ENCODE assay signal across 9 cellular contexts in the genomic region with DNA sequence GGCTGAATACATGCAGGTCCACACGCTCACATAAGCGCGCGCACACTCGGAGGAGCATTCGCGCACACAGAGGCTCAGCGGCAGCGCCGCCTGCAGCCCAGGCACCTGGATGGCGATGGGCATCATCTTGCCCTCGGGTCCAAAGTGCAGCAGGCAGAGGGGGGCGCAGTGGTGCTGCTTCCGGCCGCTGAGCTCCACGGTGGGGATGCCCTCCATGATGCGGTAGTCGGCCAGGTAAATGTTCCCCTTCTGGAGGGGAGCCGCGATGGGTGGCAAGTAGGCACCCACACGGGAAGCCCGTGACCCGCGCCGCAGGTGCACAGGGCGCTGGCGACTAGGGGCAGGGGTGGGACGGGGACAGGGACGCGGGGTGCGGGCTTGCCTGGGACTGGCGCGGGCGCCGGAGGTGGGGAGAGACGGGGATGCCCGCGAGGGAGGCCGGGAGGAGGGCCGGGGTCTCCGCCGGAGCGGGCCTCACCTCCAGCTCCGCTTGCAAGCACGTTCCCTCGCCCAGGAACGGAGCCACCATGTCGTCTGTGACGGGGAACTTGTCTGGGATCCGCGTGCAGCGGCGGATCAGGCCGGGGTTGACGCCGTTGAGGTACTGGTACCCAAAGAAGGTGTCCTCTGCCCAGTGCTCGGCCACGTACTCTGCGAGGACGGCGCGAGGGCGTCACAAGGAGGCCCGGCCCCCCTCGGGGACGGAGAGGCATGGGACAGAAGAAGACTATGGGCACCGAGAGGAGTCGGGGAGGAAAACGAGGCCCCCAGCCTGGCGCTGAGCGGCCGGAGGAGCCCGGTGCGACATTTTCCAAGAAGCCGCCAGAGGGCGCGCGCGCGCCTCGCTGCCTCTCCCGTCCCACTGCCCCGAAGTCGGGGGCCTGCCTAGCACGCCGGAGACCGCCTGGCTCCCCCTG. TPM values are rescaled to one million over a fixed set of nuclear protein-coding genes. Genes with fewer than 3 reads are reported as not detected.
A peak's percentile ranks its signal among the peaks of the same experiment; 100 is the strongest.
DNase-seq lines count a peak whose midpoint lies in the region; ATAC-seq and TF ChIP-seq lines count a peak whose summit lies in the region.
"Had no signal": no experiment of that assay in that cellular context is flagged by ENCODE, and none has a peak within 500 bp of the region (broad histone marks: within the 10 kb centered on the region; RNA-seq: fewer than 3 reads in every experiment).

No MANE protein-coding gene starts in this region.

- peaks cover 4% of the 10 kb centered on the region for H3K36me3 Mint-ChIP-seq in CD4-positive, alpha-beta T cell (ENCODE audit: low read depth)
- H3K36me3 Mint-ChIP-seq in immature natural killer cell: no peaks in the 10 kb centered on the region

- H3K4me1 ChIP-seq in breast epithelium: no peaks in the 10 kb centered on the region
- H3K4me1 ChIP-seq in spleen: peaks cover 0 to 30% (median 24%) of the 10 kb centered on the region in 6 donors

- H3K27ac Mint-ChIP-seq in CD4-positive, alpha-beta T cell: peak overlapping the region; percentile 76
- peak overlapping the region; percentile 29 to 88 (median 54) for H3K27ac Mint-ChIP-seq in immature natural killer cell

- H3K9me3 Mint-ChIP-seq in CD4-positive, alpha-beta T cell: no peaks in the 10 kb centered on the region
- no peaks in the 10 kb centered on the region for H3K9me3 Mint-ChIP-seq in immature natural killer cell

- POLR2A ChIA-PET in CD4-positive, alpha-beta T cell (lab: Charles Lee): interaction anchor here (0.5 to 1.6 kb wide), 13 partner anchors 14 to 244 kb away, joined by 3 to 17 read pairs (median 4); a partner anchor contains a TSS

- no peaks in the 10 kb centered on the region for H3K9me3 ChIP-seq in CD4-positive, alpha-beta T cell (ENCODE audit: control insufficient read depth, low read length)
- H3K9me3 ChIP-seq in breast epithelium (no peaks in the 10 kb centered on the region), spleen (no peaks in the 10 kb centered on the region)

- H3K4me3 ChIP-seq in breast epithelium (peak overlapping the region; percentile 27 to 65 (median 53)), spleen (peak overlapping the region; percentile 40 to 88 (median 52))

- ATAC-seq in CD4-positive, alpha-beta T cell (ENCODE audit: poor library complexity): peak; percentile 80
- ATAC-seq in GM21825 (IDR thresholded peaks at IDR 0.05; ENCODE audit: unreplicated experiment): peak; percentile 65
- ATAC-seq in HG03095 (IDR thresholded peaks at IDR 0.05; ENCODE audit: unreplicated experiment): no peak

- peaks cover 17% of the 10 kb centered on the region for H3K4me1 Mint-ChIP-seq in CD4-positive, alpha-beta T cell (ENCODE audit: low read depth)
- peaks cover 5 to 11% of the 10 kb centered on the region in 2 donors for H3K4me1 Mint-ChIP-seq in immature natural killer cell

- intact Hi-C loops in CD4-positive, alpha-beta T cell (cut with DNase I, micrococcal nuclease): loop anchor here in 1 of 2 experiments (1.0 to 2.0 kb wide), 3 partner anchors 31 to 221 kb away; a partner anchor contains a TSS
- intact Hi-C loops in breast epithelium (cut with DNase I; ENCODE audit: low total_unique reads) (no loop called here), spleen (cut with DNase I; ENCODE audit: low total_unique reads) (loop anchor here (10.0 kb wide), 1 partner anchor 225 kb away; no protein-coding TSS in a partner anchor)

- H3K4me3 Mint-ChIP-seq in CD4-positive, alpha-beta T cell: peak overlapping the region; percentile 92
- peak overlapping the region; percentile 86 to 94 (median 90) for H3K4me3 Mint-ChIP-seq in immature natural killer cell

- H3K27ac ChIP-seq in CD4-positive, alpha-beta T cell (ENCODE audit: low read depth, low read length): peak overlapping the region; percentile 70
- H3K27ac ChIP-seq in VCaP (peak overlapping the region; percentile 37; the same call in 1 of the 2 replicates), breast epithelium (peak overlapping the region in 1 of 2 donors; percentile 33), spleen (peak overlapping the region; percentile 38 to 89 (median 72))

- CTCF ChIA-PET in CD4-positive, alpha-beta T cell (lab: Charles Lee): interaction anchor here (0.6 to 2.0 kb wide), 18 partner anchors 9 to 675 kb away, joined by 3 to 24 read pairs (median 4); a partner anchor contains a TSS

- TF ChIP-seq POLR2A in breast epithelium (IDR thresholded peaks at IDR 0.05): no peak
- TF ChIP-seq POLR2A in spleen (IDR thresholded peaks at IDR 0.05): no peak

- H3K36me3 ChIP-seq in breast epithelium (no peaks in the 10 kb centered on the region), spleen (no peaks in the 10 kb centered on the region)

- H3K27me3 Mint-ChIP-seq in CD4-positive, alpha-beta T cell: peaks cover 7% of the 10 kb centered on the region
- H3K27me3 Mint-ChIP-seq in immature natural killer cell (ENCODE audit: low read depth in 3 of 3): peaks cover 0 to 4% (median 4%) of the 10 kb centered on the region in 3 donors

- TF ChIP-seq CTCF in CD4-positive, alpha-beta T cell (IDR thresholded peaks at IDR 0.05): peak; percentile 82
- TF ChIP-seq CTCF in VCaP (conservative IDR thresholded peaks at IDR 0.05) (peak; percentile 88), breast epithelium (IDR thresholded peaks at IDR 0.05) (peak; percentile 72 to 82 (median 74)), spleen (IDR thresholded peaks at IDR 0.05 in 8 of 11, conservative IDR thresholded peaks at IDR 0.05 in 3 of 11) (peak; percentile 46 to 94 (median 86))

- peak; percentile 66 to 83 (median 70) for DNase-seq in CD4-positive, alpha-beta T cell
- DNase-seq in NCI-H146 (lab: John Stamatoyannopoulos, UW) (peak; percentile 63), breast epithelium (ENCODE audit: low spot score in 2 of 2) (peak in 1 of 2 donors; percentile 65), immature natural killer cell (peak; percentile 71 to 78 (median 77)), spleen (peak; percentile 95)

- WGBS in spleen, 5 donors: 1 to 4% (median 1%) methylated on average over 38 to 87 of the region's 87 CpGs

- peaks cover 4% of the 10 kb centered on the region for H3K27me3 ChIP-seq in CD4-positive, alpha-beta T cell (ENCODE audit: control insufficient read depth, insufficient read depth, low read length)
- H3K27me3 ChIP-seq in breast epithelium (peaks cover 0 to 42% of the 10 kb centered on the region in 2 donors), spleen (replicated peaks in 1 of 7) (peaks cover 0 to 92% (median 27%) of the 10 kb centered on the region in 7 donors)

RNA-seq across cellular contexts. Expression of a gene that starts 8.0 kb away (rescaled TPM):
- total RNA-seq in CD4-positive, alpha-beta T cell: under 1 TPM in 1 of 2 experiments, not detected in 1; 0.41 TPM
- total RNA-seq in breast epithelium: not detected
- polyA plus RNA-seq in immature natural killer cell: under 1 TPM in 1 of 3 donors, not detected in 2; 0.17 TPM
- 1 to 10 TPM in 2 of 7 donors, under 1 TPM in 1, not detected in 4; 0.47 to 1.3 (median 1.0) TPM for total RNA-seq in spleen
- polyA plus RNA-seq in spleen: under 1 TPM; 0.80 to 0.89 (median 0.83) TPM
- total RNA-seq: T-helper 1 cell treated with Interleukin-12 subunit alpha and Interleukin-12 subunit beta and Interleukin-4 antibody, amounts not matched to agents 30 ng/mL and 1 ng/mL, for 36 hours had no signal

RNA-seq across cellular contexts. Expression of a gene that starts 38.8 kb away (rescaled TPM):
- under 1 TPM; 0.81 to 0.91 TPM for total RNA-seq in CD4-positive, alpha-beta T cell
- total RNA-seq in breast epithelium (under 1 TPM in 1 of 3 donors, not detected in 2; 0.73 TPM), spleen (not detected)
- polyA plus RNA-seq in immature natural killer cell (not detected), spleen (under 1 TPM in 1 of 3 donors, not detected in 2; 0.03 TPM)
- total RNA-seq: T-helper 1 cell treated with Interleukin-12 subunit alpha and Interleukin-12 subunit beta and Interleukin-4 antibody, amounts not matched to agents 30 ng/mL and 1 ng/mL, for 36 hours had no signal

RNA-seq across cellular contexts. Expression of a gene that starts 40.7 kb away (rescaled TPM):
- total RNA-seq in CD4-positive, alpha-beta T cell: not detected
- total RNA-seq in breast epithelium (10 to 100 TPM in 2 of 3 donors, 1 to 10 TPM in 1; 3.3 to 38.3 (median 12.3) TPM), spleen (1 to 10 TPM in 5 of 7 donors, under 1 TPM in 2; 0.13 to 6.2 (median 2.8) TPM)
- polyA plus RNA-seq in immature natural killer cell (not detected), spleen (1 to 10 TPM; 1.0 to 7.8 (median 2.7) TPM)
- total RNA-seq: T-helper 1 cell treated with Interleukin-12 subunit alpha and Interleukin-12 subunit beta and Interleukin-4 antibody, amounts not matched to agents 30 ng/mL and 1 ng/mL, for 36 hours had no signal

RNA-seq across cellular contexts. Expression of a gene that starts 44.4 kb away (rescaled TPM):
- under 1 TPM; 0.52 to 0.53 TPM for total RNA-seq in CD4-positive, alpha-beta T cell
- total RNA-seq in breast epithelium (not detected), spleen (under 1 TPM in 2 of 7 donors, not detected in 5; 0.41 to 0.67 TPM)
- polyA plus RNA-seq in immature natural killer cell (not detected), spleen (under 1 TPM; 0.04 to 0.53 (median 0.32) TPM)
